In the genomic region with DNA sequence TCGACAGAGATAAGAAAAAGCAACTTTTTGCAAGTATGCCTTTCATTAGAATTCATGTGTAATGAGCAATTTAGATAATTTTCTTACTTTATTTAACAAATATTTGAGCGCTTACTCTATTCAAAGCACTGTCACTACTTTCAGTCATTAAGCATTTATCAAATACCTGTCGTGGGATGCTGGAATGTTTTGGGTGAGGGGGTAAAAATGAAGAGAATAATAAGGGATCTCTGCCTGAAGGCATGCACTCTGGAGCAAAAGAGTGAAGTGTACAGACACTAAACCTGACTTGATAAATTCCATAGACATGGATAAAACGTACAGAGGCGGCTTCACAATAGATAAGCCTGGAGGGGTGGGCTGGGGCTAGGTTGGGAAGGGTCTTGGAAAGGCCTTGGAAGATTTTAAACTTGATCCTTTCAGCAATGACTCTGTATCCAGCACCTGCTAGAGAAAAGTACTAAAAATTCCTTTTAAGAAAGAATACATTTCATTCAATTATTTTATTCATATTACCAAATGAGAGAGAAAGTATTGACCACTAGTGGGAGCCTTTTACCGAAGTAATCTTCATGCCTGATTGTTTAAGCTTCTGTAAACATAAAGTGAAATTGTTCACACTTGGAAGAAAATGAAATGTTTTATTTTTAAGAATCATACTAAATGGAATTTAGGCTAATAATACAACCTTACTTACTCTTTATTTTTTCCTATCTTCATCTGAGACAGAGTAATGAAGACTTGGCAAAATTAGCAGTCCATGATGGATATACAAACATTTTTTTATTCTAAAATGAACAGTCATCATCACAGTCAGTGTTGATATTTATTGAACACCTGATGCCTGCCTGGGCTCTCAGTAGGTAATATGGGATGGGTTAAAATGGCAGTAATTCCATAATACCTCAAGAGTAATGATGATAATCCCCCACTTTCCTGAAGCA, we compare ENCODE assay signal across 8 cellular contexts.
DNase-seq lines count a peak whose midpoint lies in the region; ATAC-seq and TF ChIP-seq lines count a peak whose summit lies in the region.

No MANE protein-coding gene starts in this region.

- H2AFZ ChIP-seq in mesenchymal stem cell (ENCODE audit: low read depth, low read length): no peak overlapping the region

- no peak overlapping the region for H3K23ac ChIP-seq in mesenchymal stem cell (ENCODE audit: low read length in 2 of 2)

- intact Hi-C loops in cardiac septum (cut with DNase I): loop anchor here (5.0 to 10.0 kb wide), 2 partner anchors 119 to 306 kb away; partner anchors contain the start of gene MSL2
- intact Hi-C loops in breast epithelium (cut with DNase I; ENCODE audit: low total_unique reads): no loop called here

- WGBS in mesenchymal stem cell: 89% methylated on average over 4 of the region's 6 CpGs

- CTCF ChIA-PET in activated naive CD4-positive, alpha-beta T cell treated with anti-CD3 and anti-CD28 coated beads, Interleukin-2, amount 10 ng/mL, durations not matched to agents 7 days and 5 days (lab: Charles Lee): interaction anchor here (0.7 to 5.7 kb wide), 10 partner anchors 8 to 936 kb away, joined by 3 to 40 read pairs (median 4); partner anchors contain the start of gene STAG1

- H3K4me3 ChIP-seq in right atrium auricular region (no peak overlapping the region), breast epithelium (no peak overlapping the region), mesenchymal stem cell (ENCODE audit: insufficient read depth in 1 of 2, low read depth in 1 of 2, low read length in 2 of 2) (no peak overlapping the region)

- ATAC-seq in HG03280 (IDR thresholded peaks at IDR 0.05; ENCODE audit: unreplicated experiment): no peak
- ATAC-seq in GM19328 (IDR thresholded peaks at IDR 0.05; ENCODE audit: unreplicated experiment): no peak

- no peak overlapping the region for H3K14ac ChIP-seq in mesenchymal stem cell (ENCODE audit: low read length in 2 of 2)

- H3K9me3 ChIP-seq in right atrium auricular region: no peaks in the 10 kb centered on the region
- no peaks in the 10 kb centered on the region for H3K9me3 ChIP-seq in breast epithelium
- no peaks in the 10 kb centered on the region for H3K9me3 ChIP-seq in mesenchymal stem cell (ENCODE audit: control insufficient read depth, low read length)

- H3K27ac Mint-ChIP-seq in activated naive CD4-positive, alpha-beta T cell treated with anti-CD3 and anti-CD28 coated beads, Interleukin-2, amount 10 ng/mL, durations not matched to agents 7 days and 5 days: no peak overlapping the region

- H3K4me1 Mint-ChIP-seq in activated naive CD4-positive, alpha-beta T cell treated with anti-CD3 and anti-CD28 coated beads, Interleukin-2, amount 10 ng/mL, durations not matched to agents 7 days and 5 days: no peaks in the 10 kb centered on the region

- H3K4ac ChIP-seq in mesenchymal stem cell (ENCODE audit: low read depth in 1 of 2, low read length in 2 of 2): no peak overlapping the region

- no peak overlapping the region for H3K9ac ChIP-seq in mesenchymal stem cell (ENCODE audit: low read length)

- H3K36me3 Mint-ChIP-seq in activated naive CD4-positive, alpha-beta T cell treated with anti-CD3 and anti-CD28 coated beads, Interleukin-2, amount 10 ng/mL, durations not matched to agents 7 days and 5 days: no peaks in the 10 kb centered on the region

- no peak overlapping the region for H2BK15ac ChIP-seq in mesenchymal stem cell (ENCODE audit: low read depth, poor library complexity, severe bottlenecking)

- DNase-seq in right atrium auricular region (ENCODE audit: low spot score) (no peak), cardiac septum (ENCODE audit: low spot score) (no peak), NCI-H2171 treated with DMSO at 0.1 percent for 48 hours (lab: John Stamatoyannopoulos, UW) (peak; percentile 52), breast epithelium (ENCODE audit: low spot score in 2 of 2) (no peak), mesenchymal stem cell (peak; percentile 42)
- DNase-seq in activated naive CD4-positive, alpha-beta T cell treated with anti-CD3 and anti-CD28 coated beads, Interleukin-2, amount 10 ng/mL, durations not matched to agents 7 days and 5 days: no peak

- H3K27me3 ChIP-seq in right atrium auricular region: no peaks in the 10 kb centered on the region
- H3K27me3 ChIP-seq in breast epithelium: no peaks in the 10 kb centered on the region
- H3K27me3 ChIP-seq in mesenchymal stem cell (ENCODE audit: control insufficient read depth in 1 of 2, insufficient read depth in 1 of 2, low read length in 2 of 2): no peaks in the 10 kb centered on the region

- peaks cover 2% of the 10 kb centered on the region for H3K79me1 ChIP-seq in mesenchymal stem cell (replicated peaks; ENCODE audit: low read length, poor library complexity, severe bottlenecking)

- no peaks in the 10 kb centered on the region for H3K27me3 Mint-ChIP-seq in activated naive CD4-positive, alpha-beta T cell treated with anti-CD3 and anti-CD28 coated beads, Interleukin-2, amount 10 ng/mL, durations not matched to agents 7 days and 5 days

- no peak overlapping the region for H3K18ac ChIP-seq in mesenchymal stem cell (ENCODE audit: low read depth in 1 of 2, low read length in 2 of 2)

- TF ChIP-seq POLR2A in breast epithelium (IDR thresholded peaks at IDR 0.05): no peak

- H3K27ac ChIP-seq in right atrium auricular region (no peak overlapping the region), breast epithelium (no peak overlapping the region), mesenchymal stem cell (ENCODE audit: low read length, poor library complexity, severe bottlenecking) (no peak overlapping the region)

- H4K91ac ChIP-seq in mesenchymal stem cell (ENCODE audit: low read length): no peak overlapping the region

- no peak overlapping the region for H2BK12ac ChIP-seq in mesenchymal stem cell (ENCODE audit: low read length in 2 of 2)

- H3K4me2 ChIP-seq in mesenchymal stem cell (ENCODE audit: low read length, poor library complexity, severe bottlenecking): no peak overlapping the region

- H3K36me3 ChIP-seq in right atrium auricular region (peaks cover 26% of the 10 kb centered on the region), breast epithelium (no peaks in the 10 kb centered on the region), mesenchymal stem cell (ENCODE audit: control insufficient read depth in 1 of 2, insufficient read depth in 2 of 2, low read depth in 1 of 2, low read length in 2 of 2) (peaks cover 5 to 34% of the 10 kb centered on the region in 2 experiments)

- no peak overlapping the region for H2BK120ac ChIP-seq in mesenchymal stem cell (ENCODE audit: low read depth, low read length)

- TF ChIP-seq CTCF in right atrium auricular region (IDR thresholded peaks at IDR 0.05) (peak; percentile 47 to 70), breast epithelium (IDR thresholded peaks at IDR 0.05) (peak in 2 of 3 donors; percentile 52 to 58)

- no peak overlapping the region for H3K4me3 Mint-ChIP-seq in activated naive CD4-positive, alpha-beta T cell treated with anti-CD3 and anti-CD28 coated beads, Interleukin-2, amount 10 ng/mL, durations not matched to agents 7 days and 5 days

- no peak overlapping the region for H4K8ac ChIP-seq in mesenchymal stem cell (ENCODE audit: low read length)

- no peaks in the 10 kb centered on the region for H3K9me3 Mint-ChIP-seq in activated naive CD4-positive, alpha-beta T cell treated with anti-CD3 and anti-CD28 coated beads, Interleukin-2, amount 10 ng/mL, durations not matched to agents 7 days and 5 days

- peaks cover 0 to 15% of the 10 kb centered on the region in 2 donors for H3K4me1 ChIP-seq in right atrium auricular region
- H3K4me1 ChIP-seq in breast epithelium: no peaks in the 10 kb centered on the region
- no peaks in the 10 kb centered on the region for H3K4me1 ChIP-seq in mesenchymal stem cell (ENCODE audit: control insufficient read depth, insufficient read depth, low read depth, low read length)

- no peak overlapping the region for H2AK5ac ChIP-seq in mesenchymal stem cell (ENCODE audit: low read length, severe bottlenecking)

- H2BK5ac ChIP-seq in mesenchymal stem cell (ENCODE audit: low read depth, low read length, poor library complexity, severe bottlenecking): no peak overlapping the region

Comparison
In these comparisons a context has a peak if more than half of its experiments do, and no peak if none do; other contexts are left out.
1. DNase-seq: peak in NCI-H2171 treated with DMSO at 0.1 percent for 48 hours (single experiment) and mesenchymal stem cell (single experiment); none in right atrium auricular region (single experiment), cardiac septum (single experiment), breast epithelium (0 of 2) and activated naive CD4-positive, alpha-beta T cell treated with anti-CD3 and anti-CD28 coated beads, Interleukin-2, amount 10 ng/mL, durations not matched to agents 7 days and 5 days (single experiment).